22 cellular contexts compared by ENCODE assay signal in genomic region chr13:43397110-43397509, GRCh38.
A peak's percentile ranks its signal among the peaks of the same experiment; 100 is the strongest.
DNase-seq lines count a peak whose midpoint lies in the region; ATAC-seq and TF ChIP-seq lines count a peak whose summit lies in the region.
"Had no signal": no experiment of that assay in that cellular context is flagged by ENCODE, and none has a peak within 500 bp of the region (broad histone marks: within the 10 kb centered on the region; RNA-seq: fewer than 3 reads in every experiment).

No MANE protein-coding gene starts in this region.

- peaks cover 0 to 6% of the 10 kb centered on the region in 2 donors for H3K9me3 Mint-ChIP-seq in stimulated activated naive CD8-positive, alpha-beta T cell treated with anti-CD3 and anti-CD28 coated beads, Interleukin-15, amount 100 ng/mL, for 72 hours
- H3K9me3 Mint-ChIP-seq: activated naive CD4-positive, alpha-beta T cell treated with anti-CD3 and anti-CD28 coated beads, Interleukin-2, amount 50 U/mL, for 24 hours; dendritic cell treated with granulocyte-macrophage colony-stimulating factor and Interleukin-4, amounts not matched to agents 40 ng/mL and 50 ng/mL, for 4 days had no signal

- no peak for TF ChIP-seq POLR2A in gastroesophageal sphincter (IDR thresholded peaks at IDR 0.05)

- H3K9ac ChIP-seq in adipocyte (ENCODE audit: low read length), result no peak overlapping the region
- H3K9ac ChIP-seq in skeletal muscle satellite cell (ENCODE audit: low read depth, low read length), result peak overlapping the region; percentile 10
- H3K9ac ChIP-seq: BLaER1 had no signal

- no peak overlapping the region for H3K4me2 ChIP-seq in skeletal muscle satellite cell (ENCODE audit: low read length)
- H3K4me2 ChIP-seq: BLaER1 had no signal

- H3K27ac Mint-ChIP-seq in stimulated activated naive CD8-positive, alpha-beta T cell treated with anti-CD3 and anti-CD28 coated beads, Interleukin-15, amount 100 ng/mL, for 72 hours, result no peak overlapping the region
- H3K27ac Mint-ChIP-seq: activated CD4-positive, alpha-beta T cell treated with anti-CD3 and anti-CD28 coated beads for 36 hours; activated naive CD4-positive, alpha-beta T cell treated with anti-CD3 and anti-CD28 coated beads, Interleukin-2, amount 50 U/mL, for 24 hours; dendritic cell treated with granulocyte-macrophage colony-stimulating factor and Interleukin-4, amounts not matched to agents 40 ng/mL and 50 ng/mL, for 4 days had no signal

- H3K36me3 ChIP-seq in adipocyte (ENCODE audit: control insufficient read depth, insufficient read depth, low read length, severe bottlenecking), result no peaks in the 10 kb centered on the region
- no peaks in the 10 kb centered on the region for H3K36me3 ChIP-seq in skeletal muscle satellite cell (ENCODE audit: insufficient read depth, low read length)
- no peaks in the 10 kb centered on the region for H3K36me3 ChIP-seq in gastroesophageal sphincter
- H3K36me3 ChIP-seq: BLaER1, breast epithelium, gastrocnemius medialis, ovary had no signal

- DNase-seq in EL (peak; percentile 34), adipocyte (ENCODE audit: low read depth) (peak; percentile 60), fibroblast of pulmonary artery (ENCODE audit: low read depth) (peak; percentile 43)
- DNase-seq in stimulated activated naive CD8-positive, alpha-beta T cell treated with anti-CD3 and anti-CD28 coated beads, Interleukin-15, amount 100 ng/mL, for 72 hours, result no peak
- no peak for DNase-seq in stimulated activated CD4-positive, alpha-beta T cell treated with anti-CD3 and anti-CD28 coated beads, Interleukin-12 subunit alpha, Interleukin-12 subunit beta, amount 100 ng/mL, for 4 hours
- DNase-seq: activated CD4-positive, alpha-beta T cell treated with anti-CD3 and anti-CD28 coated beads for 36 hours; gastrocnemius medialis; kidney; mammary epithelial cell; MM.1S; NCI-H1436 treated with DMSO at 0.1 percent for 48 hours; NCI-H2171 treated with DMSO at 0.1 percent for 48 hours; NCI-H69; ovary; right cardiac atrium had no signal

- H3K9me3 ChIP-seq in adipocyte (ENCODE audit: control insufficient read depth, low read length), result no peaks in the 10 kb centered on the region
- H3K9me3 ChIP-seq in skeletal muscle satellite cell (replicated peaks; ENCODE audit: low read length), result no peaks in the 10 kb centered on the region
- H3K9me3 ChIP-seq in gastroesophageal sphincter, result no peaks in the 10 kb centered on the region
- H3K9me3 ChIP-seq: BLaER1, breast epithelium, gastrocnemius medialis, ovary had no signal

- H3K4me1 ChIP-seq in adipocyte (ENCODE audit: control insufficient read depth, insufficient read depth, low read length), result peaks cover 14% of the 10 kb centered on the region
- peaks cover 12% of the 10 kb centered on the region for H3K4me1 ChIP-seq in skeletal muscle satellite cell (ENCODE audit: control insufficient read depth, insufficient read depth, low read length)
- H3K4me1 ChIP-seq in gastroesophageal sphincter, result no peaks in the 10 kb centered on the region
- H3K4me1 ChIP-seq: BLaER1, breast epithelium had no signal

- no peak for TF ChIP-seq EP300 in gastroesophageal sphincter (IDR thresholded peaks at IDR 0.05)

- H3K4me3 ChIP-seq in adipocyte (ENCODE audit: low read length), result no peak overlapping the region
- H3K4me3 ChIP-seq in fibroblast of pulmonary artery (replicated peaks; ENCODE audit: low read depth, low read length), result no peak overlapping the region
- no peak overlapping the region for H3K4me3 ChIP-seq in skeletal muscle satellite cell (ENCODE audit: low read length)
- no peak overlapping the region for H3K4me3 ChIP-seq in gastroesophageal sphincter
- H3K4me3 ChIP-seq: BLaER1, breast epithelium, gastrocnemius medialis, ovary had no signal

- H3K27ac ChIP-seq in gastroesophageal sphincter, result no peak overlapping the region
- H3K27ac ChIP-seq: BLaER1, breast epithelium, gastrocnemius medialis, ovary had no signal

- no peak for ATAC-seq in stimulated activated naive CD8-positive, alpha-beta T cell treated with anti-CD3 and anti-CD28 coated beads, Interleukin-15, amount 100 ng/mL, for 72 hours
- no peak for ATAC-seq in gastroesophageal sphincter
- ATAC-seq: activated CD4-positive, alpha-beta T cell treated with anti-CD3 and anti-CD28 coated beads for 36 hours; gastrocnemius medialis; right cardiac atrium; Right ventricle myocardium inferior had no signal

- H3K4me3 Mint-ChIP-seq in stimulated activated naive CD8-positive, alpha-beta T cell treated with anti-CD3 and anti-CD28 coated beads, Interleukin-15, amount 100 ng/mL, for 72 hours, result no peak overlapping the region
- H3K4me3 Mint-ChIP-seq: activated CD4-positive, alpha-beta T cell treated with anti-CD3 and anti-CD28 coated beads for 36 hours; activated naive CD4-positive, alpha-beta T cell treated with anti-CD3 and anti-CD28 coated beads, Interleukin-2, amount 50 U/mL, for 24 hours; dendritic cell treated with granulocyte-macrophage colony-stimulating factor and Interleukin-4, amounts not matched to agents 40 ng/mL and 50 ng/mL, for 4 days had no signal

- TF ChIP-seq CTCF in fibroblast of pulmonary artery (IDR thresholded peaks at IDR 0.05; ENCODE audit: low read length, missing control alignments) (no peak), gastroesophageal sphincter (IDR thresholded peaks at IDR 0.05) (no peak)

- no peaks in the 10 kb centered on the region for H3K4me1 Mint-ChIP-seq in stimulated activated naive CD8-positive, alpha-beta T cell treated with anti-CD3 and anti-CD28 coated beads, Interleukin-15, amount 100 ng/mL, for 72 hours
- H3K4me1 Mint-ChIP-seq: activated CD4-positive, alpha-beta T cell treated with anti-CD3 and anti-CD28 coated beads for 36 hours; activated naive CD4-positive, alpha-beta T cell treated with anti-CD3 and anti-CD28 coated beads, Interleukin-2, amount 50 U/mL, for 24 hours had no signal

- WGBS in gastroesophageal sphincter (ENCODE audit: low coverage in 1 of 2), 2 donors, result 86 to 91% methylated on average over 2 of the region's 3 CpGs

- H3K27me3 ChIP-seq in adipocyte (replicated peaks; ENCODE audit: control insufficient read depth, insufficient read depth, low read length) (no peaks in the 10 kb centered on the region), skeletal muscle satellite cell (ENCODE audit: control insufficient read depth, insufficient read depth, low read length) (no peaks in the 10 kb centered on the region), gastroesophageal sphincter (no peaks in the 10 kb centered on the region)
- H3K27me3 ChIP-seq: BLaER1, breast epithelium, gastrocnemius medialis, ovary had no signal

- H3K27me3 Mint-ChIP-seq in stimulated activated naive CD8-positive, alpha-beta T cell treated with anti-CD3 and anti-CD28 coated beads, Interleukin-15, amount 100 ng/mL, for 72 hours, result peaks cover 21% of the 10 kb centered on the region

Comparison
In these comparisons a context has a peak if more than half of its experiments do, and no peak if none do; other contexts are left out.
1. DNase-seq: peak in EL (single experiment), adipocyte (single experiment) and fibroblast of pulmonary artery (single experiment); none in stimulated activated naive CD8-positive, alpha-beta T cell treated with anti-CD3 and anti-CD28 coated beads, Interleukin-15, amount 100 ng/mL, for 72 hours (0 of 2) and stimulated activated CD4-positive, alpha-beta T cell treated with anti-CD3 and anti-CD28 coated beads, Interleukin-12 subunit alpha, Interleukin-12 subunit beta, amount 100 ng/mL, for 4 hours (single experiment).